ENCODE assay signal across 2 cellular contexts in genomic region chr3:186886202-186886820, GRCh38.
TF ChIP-seq lines count a peak whose summit lies in the region.

No MANE protein-coding gene starts in this region.

TF ChIP-seq in GM23338, 12 proteins besides CTCF, POLR2A, EP300 and RAD21 (continued from another document):
- TF ChIP-seq ZNF462 (CRISPR knock-in tag; IDR thresholded peaks at IDR 0.05) = no peak
- no peak for TF ChIP-seq ZNF114 (CRISPR knock-in tag; IDR thresholded peaks at IDR 0.05)
- no peak for TF ChIP-seq STAT1 (IDR thresholded peaks at IDR 0.05; ENCODE audit: unreplicated experiment)
- TF ChIP-seq ZNF331 (CRISPR knock-in tag; IDR thresholded peaks at IDR 0.05; ENCODE audit: low read depth) = no peak
- TF ChIP-seq CREB1 (CRISPR knock-in tag; IDR thresholded peaks at IDR 0.05; ENCODE audit: low read depth) = no peak
- TF ChIP-seq REST (IDR thresholded peaks at IDR 0.05; ENCODE audit: unreplicated experiment) = no peak
- no peak for TF ChIP-seq NANOG (IDR thresholded peaks at IDR 0.05; ENCODE audit: borderline replicate concordance)
- TF ChIP-seq EZH2 (IDR thresholded peaks at IDR 0.05; ENCODE audit: low read depth, unreplicated experiment) = no peak

TF ChIP-seq in WTC11, 78 proteins besides CTCF, POLR2A, EP300 and RAD21 (continued from another document):
- no peak for TF ChIP-seq AFF4 (CRISPR knock-in tag; IDR thresholded peaks at IDR 0.05; ENCODE audit: borderline replicate concordance)
- TF ChIP-seq ZBTB43 (CRISPR knock-in tag; IDR thresholded peaks at IDR 0.05) = no peak
- no peak for TF ChIP-seq ZNF532 (CRISPR knock-in tag; IDR thresholded peaks at IDR 0.05; ENCODE audit: borderline replicate concordance)
- TF ChIP-seq ZNF232 (CRISPR knock-in tag; IDR thresholded peaks at IDR 0.05) = no peak
- TF ChIP-seq TCF7 (CRISPR knock-in tag; IDR thresholded peaks at IDR 0.05; ENCODE audit: low read depth) = no peak
